In the genomic region with DNA sequence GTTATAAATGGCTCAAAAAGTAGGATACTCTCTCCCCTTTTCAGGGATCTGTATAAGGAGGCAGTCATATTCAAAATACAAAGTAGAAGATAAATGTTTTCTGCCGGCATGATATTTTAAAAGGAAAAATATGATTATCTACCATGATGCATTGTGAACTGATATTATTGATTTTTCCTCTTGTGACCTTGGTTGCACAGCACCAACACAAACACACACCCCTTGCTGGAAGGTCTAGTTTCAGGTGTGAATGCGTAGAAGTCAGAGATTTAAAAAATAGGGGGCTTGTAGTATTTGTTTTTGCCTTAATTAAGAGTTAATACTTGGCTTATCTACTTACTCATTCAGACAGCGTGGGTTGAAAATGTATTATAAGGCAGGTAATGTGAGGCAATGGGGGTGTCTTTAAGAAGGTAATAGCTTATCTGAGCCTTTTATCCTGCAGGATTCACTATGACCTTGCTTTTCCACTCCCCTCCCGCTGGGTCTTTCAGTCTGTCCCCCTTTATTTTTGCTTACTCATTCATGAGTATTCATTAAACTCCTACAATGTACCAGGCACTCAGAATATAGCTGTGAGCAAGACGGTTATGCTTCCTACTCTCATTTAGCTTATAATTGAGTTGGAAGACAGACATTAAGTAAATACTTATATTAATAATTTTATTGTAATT, we compare ENCODE assay signal across 32 cellular contexts.
"Had no signal": no experiment of that assay in that cellular context is flagged by ENCODE, and none has a peak within 500 bp of the region (broad histone marks: within the 10 kb centered on the region; RNA-seq: fewer than 3 reads in every experiment).

No MANE protein-coding gene starts in this region.

- H3K4me2 ChIP-seq: smooth muscle cell had no signal

- H3K36me3 ChIP-seq: gastrocnemius medialis, ovary, right atrium auricular region, stomach, thyroid gland, upper lobe of left lung, vagina had no signal

- H3K9me3 ChIP-seq: body of pancreas, gastrocnemius medialis, mucosa of descending colon, ovary, psoas muscle, right atrium auricular region, thyroid gland, upper lobe of left lung, vagina had no signal

- H3K4me1 ChIP-seq: gastrocnemius medialis, psoas muscle, right atrium auricular region, stomach, thyroid gland, upper lobe of left lung, vagina had no signal

- H3K27me3 ChIP-seq: body of pancreas, dorsolateral prefrontal cortex, gastrocnemius medialis, ovary, right atrium auricular region, stomach, thyroid gland, upper lobe of left lung, vagina had no signal

- H3K9me3 Mint-ChIP-seq: stimulated activated memory B cell treated with anti-CD40 and anti-IgM and Interleukin-4, amounts not matched to agents 10 μg/mL and 1 μg/mL and 100 μg/mL, for 72 hours had no signal

- H3K4me3 Mint-ChIP-seq: activated CD8-positive, alpha-beta memory T cell treated with anti-CD3 and anti-CD28 coated beads, Interleukin-2, amount 10 ng/mL, durations not matched to agents 7 days and 5 days; activated CD8-positive, alpha-beta T cell treated with anti-CD3 and anti-CD28 coated beads, Interleukin-2, amount 10 ng/mL, durations not matched to agents 7 days and 5 days; activated naive CD8-positive, alpha-beta T cell; nephron; stimulated activated memory B cell treated with anti-CD40 and anti-IgM and Interleukin-4, amounts not matched to agents 10 μg/mL and 1 μg/mL and 100 μg/mL, for 72 hours had no signal

- FAIRE-seq: keratinocyte had no signal

- H3K36me3 Mint-ChIP-seq: activated CD8-positive, alpha-beta memory T cell treated with anti-CD3 and anti-CD28 coated beads, Interleukin-2, amount 10 ng/mL, durations not matched to agents 7 days and 5 days; activated naive CD8-positive, alpha-beta T cell; stimulated activated memory B cell treated with anti-CD40 and anti-IgM and Interleukin-4, amounts not matched to agents 10 μg/mL and 1 μg/mL and 100 μg/mL, for 72 hours had no signal

- H3K4me1 Mint-ChIP-seq: activated CD8-positive, alpha-beta memory T cell treated with anti-CD3 and anti-CD28 coated beads, Interleukin-2, amount 10 ng/mL, durations not matched to agents 7 days and 5 days; stimulated activated memory B cell treated with anti-CD40 and anti-IgM and Interleukin-4, amounts not matched to agents 10 μg/mL and 1 μg/mL and 100 μg/mL, for 72 hours had no signal

- ATAC-seq: activated CD8-positive, alpha-beta memory T cell treated with anti-CD3 and anti-CD28 coated beads, Interleukin-2, amount 10 ng/mL, durations not matched to agents 7 days and 5 days; activated CD8-positive, alpha-beta T cell treated with anti-CD3 and anti-CD28 coated beads, Interleukin-2, amount 10 ng/mL, durations not matched to agents 7 days and 5 days; body of pancreas; gastrocnemius medialis; left cardiac atrium; left ventricle myocardium superior; mucosa of descending colon; psoas muscle; stimulated activated memory B cell treated with anti-CD40 and anti-IgM and Interleukin-4, amounts not matched to agents 10 μg/mL and 1 μg/mL and 100 μg/mL, for 72 hours had no signal

- H3K4me3 ChIP-seq: body of pancreas, coronary artery, dorsolateral prefrontal cortex, gastrocnemius medialis, mucosa of descending colon, ovary, psoas muscle, right atrium auricular region, smooth muscle cell, stomach, thyroid gland, upper lobe of left lung, vagina had no signal

- H3K27ac Mint-ChIP-seq: activated CD8-positive, alpha-beta memory T cell treated with anti-CD3 and anti-CD28 coated beads, Interleukin-2, amount 10 ng/mL, durations not matched to agents 7 days and 5 days; activated CD8-positive, alpha-beta T cell treated with anti-CD3 and anti-CD28 coated beads, Interleukin-2, amount 10 ng/mL, durations not matched to agents 7 days and 5 days; activated naive CD8-positive, alpha-beta T cell; nephron; stimulated activated memory B cell treated with anti-CD40 and anti-IgM and Interleukin-4, amounts not matched to agents 10 μg/mL and 1 μg/mL and 100 μg/mL, for 72 hours had no signal

- H3K27ac ChIP-seq: body of pancreas, coronary artery, dorsolateral prefrontal cortex, gastrocnemius medialis, ovary, psoas muscle, right atrium auricular region, stomach, thyroid gland, upper lobe of left lung, vagina had no signal

- DNase-seq: activated CD8-positive, alpha-beta memory T cell treated with anti-CD3 and anti-CD28 coated beads, Interleukin-2, amount 10 ng/mL, durations not matched to agents 7 days and 5 days; activated CD8-positive, alpha-beta T cell treated with anti-CD3 and anti-CD28 coated beads, Interleukin-2, amount 10 ng/mL, durations not matched to agents 7 days and 5 days; activated effector memory CD4-positive, alpha-beta T cell treated with Interleukin-2 at 50 U/mL for 16 hours; activated naive CD4-positive, alpha-beta T cell treated with Interleukin-2 at 50 U/mL for 16 hours; activated T-cell treated with anti-CD3 and anti-CD28 coated beads for 4 hours; aorta; body of pancreas; cerebellar nuclear complex; dorsolateral prefrontal cortex; effector memory CD4-positive, alpha-beta T cell; erythroblast; gastrocnemius medialis; glutamatergic neuron; left cardiac atrium; left ventricle myocardium superior; mucosa of descending colon; ovary; psoas muscle; stimulated activated CD4-positive, alpha-beta T cell treated with anti-CD3 and anti-CD28 coated beads, Interleukin-1b, Interleukin-23, amount 100 ng/mL, for 48 hours; stimulated activated CD4-positive, alpha-beta T cell treated with anti-CD3 and anti-CD28 coated beads, Interleukin-4, amount 100 ng/mL, for 4 hours; stimulated activated CD8-positive, alpha-beta memory T cell treated with anti-CD3 and anti-CD28 coated beads, Interleukin-4, amount 100 ng/mL, for 48 hours; stomach; thyroid gland; upper lobe of left lung had no signal
